8 cellular contexts compared by ENCODE assay signal in genomic region chr3:172039352-172040077, GRCh38. TPM values are rescaled to one million over a fixed set of nuclear protein-coding genes. Genes with fewer than 3 reads are reported as not detected.
A peak's percentile ranks its signal among the peaks of the same experiment; 100 is the strongest.
DNase-seq lines count a peak whose midpoint lies in the region; ATAC-seq and TF ChIP-seq lines count a peak whose summit lies in the region.

TSS of gene FNDC3B (plus strand) at chr3:172039578. CDS start at chr3:172112480, 72,902 bp downstream.

- H3K4me2 ChIP-seq in OCI-LY7 (ENCODE audit: low read length) = peak within 1 kb of the TSS; percentile 83

- CTCF ChIA-PET in OCI-LY7 (lab: Charles Lee; ENCODE audit: unreplicated experiment) = no interaction called here

- peak within 1 kb of the TSS; percentile 21 for H3K27ac ChIP-seq in OCI-LY7 (ENCODE audit: low read depth, low read length, poor library complexity, severe bottlenecking)

- H3K36me3 ChIP-seq in OCI-LY7 (ENCODE audit: insufficient read depth, low read length) = no peaks in the 10 kb centered on the region
- H3K36me3 ChIP-seq in mucosa of descending colon (ENCODE audit: low read depth) = no peaks in the 10 kb centered on the region

- H3K4me1 ChIP-seq in OCI-LY7 (ENCODE audit: insufficient read depth, low read length, poor library complexity, severe bottlenecking) = peaks cover 24% of the 10 kb centered on the region
- peaks cover 26% of the 10 kb centered on the region for H3K4me1 ChIP-seq in mucosa of descending colon (ENCODE audit: low read depth)

- H3K79me2 ChIP-seq in OCI-LY7 (ENCODE audit: insufficient read depth, low read depth, low read length) = peaks cover 4% of the 10 kb centered on the region; the same call in 1 of the 2 replicates

- H3K4me3 ChIP-seq in OCI-LY7 (ENCODE audit: low read depth, low read length, poor library complexity, severe bottlenecking) = peak within 1 kb of the TSS; percentile 98
- H3K4me3 ChIP-seq in mucosa of descending colon = peak within 1 kb of the TSS; percentile 98

- peak within 1 kb of the TSS; percentile 80 for H2AFZ ChIP-seq in OCI-LY7 (ENCODE audit: low read length)

- no peak for TF ChIP-seq CTCF in OCI-LY7 (conservative IDR thresholded peaks at IDR 0.05; ENCODE audit: low read length)
- no peak for TF ChIP-seq CTCF in mucosa of descending colon (IDR thresholded peaks at IDR 0.05)

- POLR2A ChIA-PET in OCI-LY7 (lab: Charles Lee) = interaction anchor here (0.6 to 2.0 kb wide), 12 partner anchors 11 to 520 kb away, joined by 3 to 29 read pairs (median 3); no protein-coding TSS in a partner anchor

- intact Hi-C loops in OCI-LY7 (cut with micrococcal nuclease; ENCODE audit: unreplicated experiment) = loop anchor here (1.0 to 5.0 kb wide), 5 partner anchors 62 to 293 kb away; no protein-coding TSS in a partner anchor
- intact Hi-C loops in mucosa of descending colon (cut with DNase I, micrococcal nuclease) = loop anchor here in 1 of 2 donors (10.0 kb wide), 1 partner anchor 295 kb away; no protein-coding TSS in a partner anchor

- BruUV-seq in OCI-LY7 (replicated peaks; lab: Mats Ljungman, UMichigan) = no TSS peak

- ATAC-seq in GM21515 (IDR thresholded peaks at IDR 0.05; ENCODE audit: unreplicated experiment) (peak; percentile 75), mucosa of descending colon (peak; percentile 89)

- peaks cover 5% of the 10 kb centered on the region for H4K20me1 ChIP-seq in OCI-LY7 (ENCODE audit: insufficient read depth, low read length)

- no peaks in the 10 kb centered on the region for H3K9me2 ChIP-seq in OCI-LY7 (ENCODE audit: insufficient read depth, low read length)

- H3K9me3 ChIP-seq in OCI-LY7 (ENCODE audit: low read length) = no peaks in the 10 kb centered on the region; the same call in 1 of the 2 replicates
- no peaks in the 10 kb centered on the region for H3K9me3 ChIP-seq in mucosa of descending colon

- DNase-seq in D341Med (ENCODE audit: low spot score) (peak; percentile 92), HuH-7.5 (ENCODE audit: low spot score) (peak; percentile 89), OCI-LY7 (ENCODE audit: low spot score) (peak; percentile 95), activated T-cell treated with anti-CD3 and anti-CD28 coated beads for 1 hour (ENCODE audit: low read depth) (peak; percentile 82), epidermal melanocyte (ENCODE audit: insufficient read length, low spot score) (peak; percentile 82), mucosa of descending colon (peak; percentile 95 to 99 (median 96))
- peak; percentile 82 for DNase-seq in stimulated activated CD8-positive, alpha-beta memory T cell treated with anti-CD3 and anti-CD28 coated beads, Interleukin-4, amount 100 ng/mL, for 24 hours (ENCODE audit: low read depth)

RNA-seq across cellular contexts. Expression of gene FNDC3B, which starts in this region (rescaled TPM):
- total RNA-seq in OCI-LY7 (2014; rRNA removed; shearing (Covaris generic)) = 17.3 and 23.3 TPM in 2 replicates
- total RNA-seq in OCI-LY7 (2022) = 28.5 and 43.3 TPM in 2 replicates
- total RNA-seq in mucosa of descending colon = 100 to 1,000 TPM; 107 to 132 (median 126) TPM

Comparison
In these comparisons a context has a peak if more than half of its experiments do, and no peak if none do; other contexts are left out.
1. Peak in every context shown above with its lines: DNase-seq, ATAC-seq, H3K4me3 ChIP-seq and H3K27ac ChIP-seq.